ENCODE assay signal across 1 cellular context in genomic region chr2:218272531-218273212, GRCh38.
TF ChIP-seq lines count a peak whose summit lies in the region.

No MANE protein-coding gene starts in this region.

TF ChIP-seq in HepG2, 621 proteins besides CTCF, POLR2A, EP300 and RAD21 (continued from another document and continues in another):
- TF ChIP-seq AKNA (CRISPR knock-in tag; IDR thresholded peaks at IDR 0.05; ENCODE audit: borderline replicate concordance) (no peak), FUBP1 (CRISPR knock-in tag; IDR thresholded peaks at IDR 0.05; ENCODE audit: borderline replicate concordance) (no peak), ZNF512B (CRISPR knock-in tag; IDR thresholded peaks at IDR 0.05; ENCODE audit: borderline replicate concordance) (no peak), ZNF543 (CRISPR knock-in tag; IDR thresholded peaks at IDR 0.05) (no peak), USF2 (IDR thresholded peaks at IDR 0.05; ENCODE audit: low read depth, low read length) (no peak), USF2 (CRISPR knock-in tag; IDR thresholded peaks at IDR 0.05; ENCODE audit: borderline replicate concordance) (no peak), HIVEP1 (CRISPR knock-in tag; IDR thresholded peaks at IDR 0.05) (peak; percentile 72; the same call in 1 of the 2 replicates), ZNF740 (CRISPR knock-in tag; IDR thresholded peaks at IDR 0.05) (no peak), HIC2 (CRISPR knock-in tag; IDR thresholded peaks at IDR 0.05; ENCODE audit: low read depth) (no peak), SUZ12 (IDR thresholded peaks at IDR 0.05; ENCODE audit: low read depth, low read length) (no peak), STAG1 (CRISPR knock-in tag; IDR thresholded peaks at IDR 0.05) (peak; percentile 98), ISL2 (CRISPR knock-in tag; IDR thresholded peaks at IDR 0.05) (0 out of 2 replicates have a peak, but pooled peaks have one; percentile 3), ZNF572 (CRISPR knock-in tag; IDR thresholded peaks at IDR 0.05) (no peak), PRPF4 (IDR thresholded peaks at IDR 0.05; ENCODE audit: low read depth, low read length, poor library complexity, severe bottlenecking) (no peak), FOXA3 (CRISPR knock-in tag; IDR thresholded peaks at IDR 0.05) (peak; percentile 58; the same call in 1 of the 2 replicates), ZBTB7A (CRISPR knock-in tag; IDR thresholded peaks at IDR 0.05) (no peak), CEBPB (IDR thresholded peaks at IDR 0.05; ENCODE audit: borderline replicate concordance, low read depth, low read length) (peak; percentile 62; the same call in 1 of the 2 replicates), RFX3 (CRISPR knock-in tag; IDR thresholded peaks at IDR 0.05) (no peak), ARNT2 (CRISPR knock-in tag; IDR thresholded peaks at IDR 0.05; ENCODE audit: low read depth) (no peak), EZH2 (conservative IDR thresholded peaks at IDR 0.05; ENCODE audit: low read depth, low read length) (no peak), ZNF382 (CRISPR knock-in tag; IDR thresholded peaks at IDR 0.05; ENCODE audit: borderline replicate concordance) (no peak), TCF7 (IDR thresholded peaks at IDR 0.05; ENCODE audit: low read depth) (no peak), PBX3 (CRISPR knock-in tag; IDR thresholded peaks at IDR 0.05; ENCODE audit: borderline replicate concordance) (no peak), DMTF1 (CRISPR knock-in tag; IDR thresholded peaks at IDR 0.05) (no peak), AGO1 (IDR thresholded peaks at IDR 0.05; ENCODE audit: low read depth, low read length, poor library complexity, severe bottlenecking) (peak; percentile 44), ZC3H4 (CRISPR knock-in tag; IDR thresholded peaks at IDR 0.05; ENCODE audit: borderline replicate concordance) (0 out of 2 replicates have a peak, but pooled peaks have one; percentile 21), HOXA7 (CRISPR knock-in tag; IDR thresholded peaks at IDR 0.05) (no peak), ZNF567 (CRISPR knock-in tag; IDR thresholded peaks at IDR 0.05; ENCODE audit: borderline replicate concordance) (no peak), SIX1 (CRISPR knock-in tag; IDR thresholded peaks at IDR 0.05; ENCODE audit: borderline replicate concordance) (no peak), ZNF18 (CRISPR knock-in tag; IDR thresholded peaks at IDR 0.05; ENCODE audit: insufficient replicate concordance) (no peak), ZFP36L2 (CRISPR knock-in tag; IDR thresholded peaks at IDR 0.05) (no peak), E2F2 (CRISPR knock-in tag; IDR thresholded peaks at IDR 0.05; ENCODE audit: borderline replicate concordance) (no peak), KAT7 (CRISPR knock-in tag; IDR thresholded peaks at IDR 0.05; ENCODE audit: borderline replicate concordance) (no peak), ZFYVE20 (CRISPR knock-in tag; IDR thresholded peaks at IDR 0.05; ENCODE audit: borderline replicate concordance, low read depth) (no peak), ZNF30 (CRISPR knock-in tag; IDR thresholded peaks at IDR 0.05) (no peak)
